Comparison of ENCODE assay signal across 11 cellular contexts in genomic region chr11:56251954-56252353, GRCh38. TPM values are rescaled to one million over a fixed set of nuclear protein-coding genes. Genes with fewer than 3 reads are reported as not detected.
"Had no signal": no experiment of that assay in that cellular context is flagged by ENCODE, and none has a peak within 500 bp of the region (broad histone marks: within the 10 kb centered on the region; RNA-seq: fewer than 3 reads in every experiment).

Gene OR5T3, plus strand, starts transcription at chr11:56252254. Its CDS starts 0 bp downstream, at chr11:56252254.

- H3K27ac ChIP-seq: HL-60, KMS-11 had no signal

- H3K4me3 ChIP-seq: K562 had no signal

- FAIRE-seq: HepG2, HTR-8/SVneo, K562 had no signal

- H3K9ac ChIP-seq: KMS-11 had no signal

- DNase-seq: IMR-90, KBM-7, KG1 had no signal

- H3K4me2 ChIP-seq: KMS-11 had no signal

RNA-seq across cellular contexts. Expression of gene OR5T3, which starts in this region (rescaled TPM):
- total RNA-seq: HepG2, HT-29, HT1080, IMR-90, K562 had no signal
- polyA plus RNA-seq: HepG2, IgD-negative memory B cell, IMR-90, K562 had no signal
